ENCODE assay signal across 20 cellular contexts in the genomic region with DNA sequence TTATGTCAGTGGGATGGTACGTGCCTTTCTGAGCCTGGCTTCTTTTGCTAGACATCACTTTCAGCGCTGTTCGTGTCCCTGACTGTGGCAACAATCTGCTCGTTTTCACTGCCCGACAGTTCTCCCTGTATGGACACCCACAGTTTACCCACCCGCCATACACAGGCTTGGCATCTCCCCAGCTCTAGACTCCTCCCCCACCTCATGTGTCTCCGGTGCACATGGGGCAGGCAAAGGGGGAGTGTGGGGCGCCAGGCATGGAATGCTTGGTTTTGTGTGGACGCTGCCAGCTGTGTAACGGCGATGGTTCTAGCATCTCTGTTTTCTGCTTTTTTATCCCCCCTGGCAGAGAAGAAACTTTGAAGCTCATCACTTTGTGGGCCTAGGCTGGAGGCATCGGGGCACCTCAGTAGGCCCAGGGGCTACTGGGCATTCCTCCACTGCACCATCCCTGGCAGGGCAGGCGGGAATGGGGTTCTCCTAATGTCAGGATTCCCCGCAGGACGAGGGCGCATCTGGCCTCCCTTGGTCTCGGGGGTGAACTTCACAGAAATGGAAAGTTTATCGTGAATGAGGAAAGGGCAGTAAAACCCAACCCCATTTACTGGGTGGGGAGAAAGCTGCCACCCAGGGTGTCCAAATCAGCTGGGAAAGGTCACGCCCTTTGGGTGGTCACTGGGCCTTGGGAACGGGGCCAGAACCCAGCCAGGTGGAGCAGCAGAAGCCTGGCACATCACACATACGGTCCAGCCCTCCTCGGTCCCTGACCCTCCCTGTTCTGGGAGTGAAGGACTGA.
DNase-seq lines count a peak whose midpoint lies in the region; ATAC-seq, FAIRE-seq and TF ChIP-seq lines count a peak whose summit lies in the region.
"Had no signal": no experiment of that assay in that cellular context is flagged by ENCODE, and none has a peak within 500 bp of the region (broad histone marks: within the 10 kb centered on the region; RNA-seq: fewer than 3 reads in every experiment).

No MANE protein-coding gene starts in this region.

- no peak overlapping the region for H3K4me3 ChIP-seq in right lobe of liver
- no peak overlapping the region for H3K4me3 ChIP-seq in HepG2 (replicated peaks in 1 of 3; ENCODE audit: insufficient read depth in 1 of 3, low read depth in 2 of 3, low read length in 3 of 3)
- no peak overlapping the region for H3K4me3 ChIP-seq in mucosa of descending colon
- H3K4me3 ChIP-seq: GM23338, MG63, Peyer's patch had no signal

- H3K79me2 ChIP-seq in HepG2 (ENCODE audit: insufficient read depth, low read length) = no peaks in the 10 kb centered on the region

- no TSS peak for BruUV-seq in HepG2 (replicated peaks; lab: Mats Ljungman, UMichigan)

- H3K9ac ChIP-seq in HepG2 (ENCODE audit: insufficient read depth, low read depth, low read length) = no peak overlapping the region

- POLR2A ChIA-PET in HepG2 (lab: Yijun Ruan, JAX) = no interaction called here

- H3K27ac ChIP-seq in right lobe of liver (no peak overlapping the region), HepG2 (ENCODE audit: extremely low read length, insufficient read depth, low read length) (no peak overlapping the region)
- H3K27ac ChIP-seq: C4-2B, Peyer's patch had no signal

- H3K36me3 ChIP-seq in right lobe of liver = peaks cover 0 to 5% (median 0%) of the 10 kb centered on the region in 4 donors
- H3K36me3 ChIP-seq in HepG2 (replicated peaks in 1 of 2; ENCODE audit: control insufficient read depth in 1 of 2, insufficient read depth in 2 of 2, low read length in 2 of 2) = 0 out of 5 replicates have a peak, but pooled peaks cover 0 to 3% of the 10 kb centered on the region in 2 experiments
- no peaks in the 10 kb centered on the region for H3K36me3 ChIP-seq in mucosa of descending colon (ENCODE audit: low read depth)
- H3K36me3 ChIP-seq: MG63 had no signal

- in situ Hi-C loops in HepG2 (cut with HindIII; ENCODE audit: extremely low pct_ligation_motif_present, low pct_unique_long_range_greater_than_20kb) = no loop called here

- H3K36me3 Mint-ChIP-seq in brain (no peaks in the 10 kb centered on the region), endothelial cell (ENCODE audit: low read depth, unreplicated experiment) (no peaks in the 10 kb centered on the region)

- H3K9me3 ChIP-seq in right lobe of liver (no peaks in the 10 kb centered on the region), HepG2 (ENCODE audit: low read length) (no peaks in the 10 kb centered on the region), mucosa of descending colon (no peaks in the 10 kb centered on the region)
- H3K9me3 ChIP-seq: MG63, Peyer's patch had no signal

- FAIRE-seq in HepG2 (lab: Jason Lieb, UNC) = no peak
- FAIRE-seq: GM12892 had no signal

- TF ChIP-seq EP300 in HepG2 (IDR thresholded peaks at IDR 0.05; ENCODE audit: low read depth in 2 of 2, low read length in 2 of 2) (no peak), HepG2 (CRISPR knock-in tag; IDR thresholded peaks at IDR 0.05; ENCODE audit: borderline replicate concordance) (no peak)

- peak overlapping the region in 4 of 5 experiments; percentile 34 to 94 (median 80) for H3K27ac Mint-ChIP-seq in brain
- H3K27ac Mint-ChIP-seq in endothelial cell (ENCODE audit: unreplicated experiment) = no peak overlapping the region
- H3K27ac Mint-ChIP-seq: GM23338 had no signal

- CTCF ChIA-PET in HepG2 (lab: Yijun Ruan, JAX; ENCODE audit: low intra/inter-chr PET ratio, low total read pairs) = no interaction called here

- H4K20me1 ChIP-seq in HepG2 (ENCODE audit: insufficient read depth, low read length) = no peaks in the 10 kb centered on the region

- DNase-seq in right lobe of liver (peak in 2 of 3 donors; percentile 38 to 45), HepG2 (ENCODE audit: low spot score) (no peak), mucosa of descending colon (peak in 2 of 3 donors; percentile 16 to 27), endothelial cell (ENCODE audit: low spot score) (no peak), cerebellar nuclear complex (lab: John Stamatoyannopoulos, UW) (no peak)
- DNase-seq: DMS 273 treated with DMSO at 0.1 percent for 48 hours, GF-D8, Karpas-422, NCI-H1092, NCI-H2081, NCI-H510A treated with DMSO at 0.1 percent for 48 hours, SIG-M5 had no signal

- H3K4me1 ChIP-seq in right lobe of liver = peaks cover 0 to 27% (median 13%) of the 10 kb centered on the region in 4 donors
- no peaks in the 10 kb centered on the region for H3K4me1 ChIP-seq in HepG2 (ENCODE audit: insufficient read depth, low read length)
- H3K4me1 ChIP-seq in mucosa of descending colon (ENCODE audit: low read depth) = no peaks in the 10 kb centered on the region
- H3K4me1 ChIP-seq: Peyer's patch had no signal

- H3K9me3 Mint-ChIP-seq in brain (no peaks in the 10 kb centered on the region), endothelial cell (ENCODE audit: unreplicated experiment) (no peaks in the 10 kb centered on the region)
- H3K9me3 Mint-ChIP-seq: GM23338 had no signal

- intact Hi-C loops in right lobe of liver (cut with DNase I) = loop anchor here (5.0 kb wide), 1 partner anchor 338 kb away; no protein-coding TSS in a partner anchor
- intact Hi-C loops in HepG2 (cut with micrococcal nuclease; ENCODE audit: unreplicated experiment) = no loop called here
- intact Hi-C loops in mucosa of descending colon (cut with DNase I, micrococcal nuclease) = loop anchor here (5.0 kb wide), 1 partner anchor 338 kb away; no protein-coding TSS in a partner anchor

- H3K27me3 ChIP-seq in right lobe of liver = no peaks in the 10 kb centered on the region
- no peaks in the 10 kb centered on the region for H3K27me3 ChIP-seq in HepG2 (ENCODE audit: control insufficient read depth in 1 of 2, insufficient read depth in 2 of 2, low read length in 2 of 2)
- H3K27me3 ChIP-seq: MG63, Peyer's patch had no signal

- H2AFZ ChIP-seq in HepG2 (ENCODE audit: low read length) = no peak overlapping the region
- H2AFZ ChIP-seq: GM23338 had no signal

- no peak for TF ChIP-seq RAD21 in HepG2 (CRISPR knock-in tag; IDR thresholded peaks at IDR 0.05)

- H3K4me3 Mint-ChIP-seq in brain (no peak overlapping the region), endothelial cell (ENCODE audit: unreplicated experiment) (no peak overlapping the region)
- H3K4me3 Mint-ChIP-seq: GM23338 had no signal

- TF ChIP-seq POLR2A in right lobe of liver (IDR thresholded peaks at IDR 0.05) (no peak), HepG2 (IDR thresholded peaks at IDR 0.05; ENCODE audit: insufficient read depth in 1 of 2, low read depth in 2 of 2, low read length in 2 of 2) (no peak)

- H3K27me3 Mint-ChIP-seq in brain (no peaks in the 10 kb centered on the region), endothelial cell (ENCODE audit: unreplicated experiment) (peaks cover 7% of the 10 kb centered on the region)

- H3K4me2 ChIP-seq in HepG2 (ENCODE audit: low read depth, low read length) = no peak overlapping the region
- H3K4me2 ChIP-seq: GM23338 had no signal

- TF ChIP-seq CTCF in right lobe of liver (IDR thresholded peaks at IDR 0.05) (no peak), HepG2 (CRISPR knock-in tag; IDR thresholded peaks at IDR 0.05) (no peak), brain (conservative IDR thresholded peaks at IDR 0.05) (no peak), mucosa of descending colon (IDR thresholded peaks at IDR 0.05) (no peak), endothelial cell (IDR thresholded peaks at IDR 0.05; ENCODE audit: unreplicated experiment) (no peak)

- H3K4me1 Mint-ChIP-seq in brain (peaks cover 81% of the 10 kb centered on the region), endothelial cell (ENCODE audit: unreplicated experiment) (peaks cover 5% of the 10 kb centered on the region)

- no peak for ATAC-seq in right lobe of liver
- ATAC-seq in HepG2 = no peak
- no peak for ATAC-seq in mucosa of descending colon
- ATAC-seq in HG03108 (IDR thresholded peaks at IDR 0.05; ENCODE audit: unreplicated experiment) = no peak
- no peak for ATAC-seq in HG03432 (IDR thresholded peaks at IDR 0.05; ENCODE audit: unreplicated experiment)

- 90% methylated on average over 19 of the region's 22 CpGs for WGBS in right lobe of liver (ENCODE audit: insufficient coverage, low coverage, low lambda C conversion rate, missing lambda C conversion rate)
- 94% methylated on average over 22 of the region's 22 CpGs for WGBS in HepG2 (ENCODE audit: low lambda C conversion rate)

TF ChIP-seq in HepG2, 621 proteins besides CTCF, POLR2A, EP300 and RAD21:
- no peak for TF ChIP-seq ZBTB3 (CRISPR knock-in tag; IDR thresholded peaks at IDR 0.05; ENCODE audit: borderline replicate concordance, low read depth)
- TF ChIP-seq ZNF101 (CRISPR knock-in tag; IDR thresholded peaks at IDR 0.05; ENCODE audit: borderline replicate concordance, low read depth) = no peak
- TF ChIP-seq ZNF331 (CRISPR knock-in tag; IDR thresholded peaks at IDR 0.05) = no peak
- TF ChIP-seq SSRP1 (CRISPR knock-in tag; IDR thresholded peaks at IDR 0.05) = no peak
- TF ChIP-seq IKZF4 (CRISPR knock-in tag; IDR thresholded peaks at IDR 0.05; ENCODE audit: borderline replicate concordance, low read depth, not compliant biosample characterization) = no peak
- TF ChIP-seq ZNF251 (CRISPR knock-in tag; IDR thresholded peaks at IDR 0.05) = no peak
- no peak for TF ChIP-seq ZNF652 (CRISPR knock-in tag; IDR thresholded peaks at IDR 0.05; ENCODE audit: borderline replicate concordance, low read depth)
- TF ChIP-seq MXI1 (IDR thresholded peaks at IDR 0.05; ENCODE audit: borderline replicate concordance, low read depth, low read length) = no peak
- TF ChIP-seq, protein P1, sequence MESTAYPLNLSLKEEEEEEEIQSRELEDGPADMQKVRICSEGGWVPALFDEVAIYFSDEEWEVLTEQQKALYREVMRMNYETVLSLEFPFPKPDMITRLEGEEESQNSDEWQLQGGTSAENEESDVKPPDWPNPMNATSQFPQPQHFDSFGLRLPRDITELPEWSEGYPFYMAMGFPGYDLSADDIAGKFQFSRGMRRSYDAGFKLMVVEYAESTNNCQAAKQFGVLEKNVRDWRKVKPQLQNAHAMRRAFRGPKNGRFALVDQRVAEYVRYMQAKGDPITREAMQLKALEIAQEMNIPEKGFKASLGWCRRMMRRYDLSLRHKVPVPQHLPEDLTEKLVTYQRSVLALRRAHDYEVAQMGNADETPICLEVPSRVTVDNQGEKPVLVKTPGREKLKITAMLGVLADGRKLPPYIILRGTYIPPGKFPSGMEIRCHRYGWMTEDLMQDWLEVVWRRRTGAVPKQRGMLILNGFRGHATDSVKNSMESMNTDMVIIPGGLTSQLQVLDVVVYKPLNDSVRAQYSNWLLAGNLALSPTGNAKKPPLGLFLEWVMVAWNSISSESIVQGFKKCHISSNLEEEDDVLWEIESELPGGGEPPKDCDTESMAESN (CRISPR knock-in tag; conservative IDR thresholded peaks at IDR 0.05) = no peak
- no peak for TF ChIP-seq NFE2L2 (IDR thresholded peaks at IDR 0.05; ENCODE audit: low read length)
TF ChIP-seq in HepG2: peak in this region for 0.

Comparison
In these comparisons a context has a peak if more than half of its experiments do, and no peak if none do; other contexts are left out.
1. DNase-seq: peak in right lobe of liver (2 of 3) and mucosa of descending colon (2 of 3); none in HepG2 (single experiment), endothelial cell (single experiment) and cerebellar nuclear complex (0 of 2).